In the genomic region with DNA sequence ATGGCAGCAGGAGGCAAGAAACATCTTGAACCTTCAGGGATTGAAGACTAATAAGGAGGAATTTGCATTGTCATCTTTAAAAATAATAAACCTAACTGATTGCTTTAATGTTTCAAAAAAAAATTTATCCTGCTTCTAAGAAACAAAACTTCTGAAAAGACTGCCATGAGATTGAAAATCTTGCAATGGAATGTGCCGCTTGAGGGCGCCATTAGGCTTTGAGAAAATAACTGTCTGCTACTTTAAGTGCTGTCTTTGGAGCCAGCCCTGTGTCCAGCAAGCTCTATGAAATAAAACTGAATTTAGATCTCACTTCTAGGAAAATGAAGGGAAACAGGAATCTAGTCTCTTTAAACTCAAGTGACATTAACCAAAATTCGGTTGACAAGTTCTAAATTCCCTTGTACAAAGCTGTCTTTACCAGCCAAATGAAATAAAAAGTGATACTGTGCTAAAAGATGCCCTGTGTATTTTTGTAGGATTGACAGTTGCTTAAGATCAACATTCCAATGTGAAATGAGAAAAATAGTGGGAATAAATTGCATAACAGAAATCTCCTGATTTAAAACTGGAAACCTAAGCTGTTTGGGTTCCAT, we compare ENCODE assay signal across 9 cellular contexts.
DNase-seq lines count a peak whose midpoint lies in the region; ATAC-seq and FAIRE-seq lines count a peak whose summit lies in the region.
"Had no signal": no experiment of that assay in that cellular context is flagged by ENCODE, and none has a peak within 500 bp of the region (broad histone marks: within the 10 kb centered on the region; RNA-seq: fewer than 3 reads in every experiment).

No MANE protein-coding gene starts in this region.

- no peaks in the 10 kb centered on the region for H3K9me3 ChIP-seq in T-helper 17 cell (ENCODE audit: control insufficient read depth, low read length, poor library complexity, severe bottlenecking)

- peaks cover 50% of the 10 kb centered on the region for H3K27me3 Mint-ChIP-seq in T-helper 17 cell

- H3K4me3 Mint-ChIP-seq in T-helper 17 cell: no peak overlapping the region
- H3K4me3 Mint-ChIP-seq: activated B cell treated with CpG ODN at 0.5 μM for 24 hours had no signal

- no peak overlapping the region for H3K27ac Mint-ChIP-seq in T-helper 17 cell
- H3K27ac Mint-ChIP-seq: activated B cell treated with CpG ODN at 0.5 μM for 24 hours had no signal

- DNase-seq in COLO829 (ENCODE audit: low spot score): peak; percentile 47
- peak; percentile 64 for DNase-seq in HTR-8/SVneo (ENCODE audit: insufficient read length, low spot score)
- DNase-seq in T-helper 17 cell: peak; percentile 30 to 52 (median 35)
- DNase-seq in anterior cingulate cortex (lab: John Stamatoyannopoulos, UW): peak in 35 of 58 donors; percentile 1 to 77 (median 23)
- DNase-seq in hypothalamus (lab: John Stamatoyannopoulos, UW): peak in 29 of 51 donors; percentile 1 to 73 (median 27)
- DNase-seq in stimulated activated CD4-positive, alpha-beta T cell treated with anti-CD3 and anti-CD28 coated beads, Interleukin-15, amount 100 ng/mL, for 24 hours: peak; percentile 77
- DNase-seq: activated B cell treated with CpG ODN at 0.5 μM for 24 hours had no signal

- no peak for ATAC-seq in T-helper 17 cell
- ATAC-seq in GM21786 (IDR thresholded peaks at IDR 0.05; ENCODE audit: unreplicated experiment): no peak
- no peak for ATAC-seq in GM18907 (IDR thresholded peaks at IDR 0.05; ENCODE audit: unreplicated experiment)

- H3K4me1 Mint-ChIP-seq in T-helper 17 cell: peaks cover 10% of the 10 kb centered on the region

- H3K36me3 Mint-ChIP-seq in T-helper 17 cell (ENCODE audit: low read depth): peaks cover 2% of the 10 kb centered on the region

- peak; percentile 36 for FAIRE-seq in HTR-8/SVneo (lab: Jason Lieb, UNC)

Comparison
In these comparisons a context has a peak if more than half of its experiments do, and no peak if none do; other contexts are left out.
1. DNase-seq: peak in every context shown above with its lines; median percentile 77 in stimulated activated CD4-positive, alpha-beta T cell treated with anti-CD3 and anti-CD28 coated beads, Interleukin-15, amount 100 ng/mL, for 24 hours; 64 in HTR-8/SVneo; 47 in COLO829; 35 in T-helper 17 cell; 27 in hypothalamus; 23 in anterior cingulate cortex.